ENCODE assay signal across 8 cellular contexts in genomic region chr11:18632841-18633240, GRCh38. TPM values are rescaled to one million over a fixed set of nuclear protein-coding genes. Genes with fewer than 3 reads are reported as not detected.
DNase-seq lines count a peak whose midpoint lies in the region; ATAC-seq, FAIRE-seq and TF ChIP-seq lines count a peak whose summit lies in the region.

No MANE protein-coding gene starts in this region.

- no peak overlapping the region for H2BK15ac ChIP-seq in mesenchymal stem cell (ENCODE audit: low read depth, poor library complexity, severe bottlenecking)

- 20% methylated on average over 2 of the region's 2 CpGs for WGBS in K562 (ENCODE audit: insufficient coverage, low coverage, missing lambda C conversion rate)
- WGBS in mesenchymal stem cell: 13% methylated on average over 1 of the region's 2 CpGs

- no TSS peak for BruUV-seq in K562 (replicated peaks; lab: Mats Ljungman, UMichigan)

- H3K4me3 Mint-ChIP-seq in HFFc6: peak overlapping the region; percentile 93

- no peak overlapping the region for H4K8ac ChIP-seq in mesenchymal stem cell (ENCODE audit: low read length)

- in situ Hi-C loops in K562 (cut with MboI): no loop called here

- no peaks in the 10 kb centered on the region for H3K9me3 Mint-ChIP-seq in HFFc6

- no peak for DNase-seq in HFFc6
- no peak for DNase-seq in K562 (ENCODE audit: extremely low read depth in 1 of 4, low spot score in 3 of 4)
- DNase-seq in mesenchymal stem cell: no peak
- no peak for DNase-seq in HT-29 (ENCODE audit: low spot score)
- no peak for DNase-seq in activated effector memory CD4-positive, alpha-beta T cell treated with anti-CD3 and anti-CD28 coated beads, Interleukin-2, amount 50 U/mL, for 16 hours
- no peak for DNase-seq in stimulated activated CD4-positive, alpha-beta T cell treated with anti-CD3 and anti-CD28 coated beads, Interleukin-2, amount 100 ng/mL, for 24 hours
- no peak for DNase-seq in LoVo (ENCODE audit: low spot score)

- no peak overlapping the region for H3K14ac ChIP-seq in mesenchymal stem cell (ENCODE audit: low read length in 2 of 2)

- no peaks in the 10 kb centered on the region for H3K79me1 ChIP-seq in mesenchymal stem cell (replicated peaks; ENCODE audit: low read length, poor library complexity, severe bottlenecking)

- no peak overlapping the region for H4K91ac ChIP-seq in mesenchymal stem cell (ENCODE audit: low read length)

- H2BK120ac ChIP-seq in mesenchymal stem cell (ENCODE audit: low read depth, low read length): no peak overlapping the region

- no peaks in the 10 kb centered on the region; the same call in 1 of the 2 replicates for H4K20me1 ChIP-seq in K562 (replicated peaks; ENCODE audit: control insufficient read depth, insufficient read depth, low read length)

- peaks cover 5% of the 10 kb centered on the region; the same call in 1 of the 2 replicates for H3K36me3 Mint-ChIP-seq in HFFc6 (ENCODE audit: low read depth)

- H3K79me2 ChIP-seq in ACC112 (ENCODE audit: control insufficient read depth, insufficient read depth, low read length, unreplicated experiment) (peaks cover 53% of the 10 kb centered on the region), K562 (ENCODE audit: control insufficient read depth, insufficient read depth, low read length) (peaks cover 58% of the 10 kb centered on the region)

- no peak overlapping the region for H3K18ac ChIP-seq in mesenchymal stem cell (ENCODE audit: low read depth in 1 of 2, low read length in 2 of 2)

- H3K4me3 ChIP-seq in ACC112 (ENCODE audit: low read depth, low read length): peak overlapping the region; percentile 98
- H3K4me3 ChIP-seq in K562: peak overlapping the region; percentile 95
- peak overlapping the region in 1 of 2 experiments; percentile 96 for H3K4me3 ChIP-seq in mesenchymal stem cell (ENCODE audit: insufficient read depth in 1 of 2, low read depth in 1 of 2, low read length in 2 of 2)

- peak overlapping the region; percentile 95 for H3K4me2 ChIP-seq in K562 (ENCODE audit: insufficient read depth, low read length)
- H3K4me2 ChIP-seq in mesenchymal stem cell (ENCODE audit: low read length, poor library complexity, severe bottlenecking): peak overlapping the region; percentile 95

- H2AFZ ChIP-seq in ACC112 (ENCODE audit: low read length, unreplicated experiment): no peak overlapping the region
- H2AFZ ChIP-seq in K562 (ENCODE audit: low read depth, low read length): no peak overlapping the region
- H2AFZ ChIP-seq in mesenchymal stem cell (ENCODE audit: low read depth, low read length): no peak overlapping the region

- H3K4me1 Mint-ChIP-seq in HFFc6 (ENCODE audit: low read depth): peaks cover 31% of the 10 kb centered on the region

- ATAC-seq in K562: no peak

- no peaks in the 10 kb centered on the region for H3K9me1 ChIP-seq in K562 (ENCODE audit: control insufficient read depth, insufficient read depth, low read length)

- H3K9ac ChIP-seq in K562 (ENCODE audit: insufficient read depth in 1 of 2, low read depth in 2 of 2, low read length in 2 of 2) (peak overlapping the region in 1 of 2 experiments; percentile 93; a peak in 2 of 4 replicates), mesenchymal stem cell (ENCODE audit: low read length) (peak overlapping the region; percentile 99)

- H2BK5ac ChIP-seq in mesenchymal stem cell (ENCODE audit: low read depth, low read length, poor library complexity, severe bottlenecking): no peak overlapping the region

- H3K27me3 Mint-ChIP-seq in HFFc6 (ENCODE audit: insufficient read depth): peaks cover 4% of the 10 kb centered on the region

- no peak overlapping the region for H3K27ac ChIP-seq in ACC112 (ENCODE audit: low read depth, low read length)
- H3K27ac ChIP-seq in K562 (ENCODE audit: extremely low read depth, low read depth, low read length): no peak overlapping the region
- no peak overlapping the region for H3K27ac ChIP-seq in mesenchymal stem cell (ENCODE audit: low read length, poor library complexity, severe bottlenecking)

- no peak for TF ChIP-seq EP300 in K562 (IDR thresholded peaks at IDR 0.05; ENCODE audit: low read length)

- POLR2A ChIA-PET in K562 (lab: Yijun Ruan, JAX): interaction anchor here (0.9 to 2.0 kb wide), 5 partner anchors 13 to 389 kb away, joined by 3 to 10 read pairs (median 5); partner anchors contain the start of gene UEVLD

- no peaks in the 10 kb centered on the region for H3K9me3 ChIP-seq in K562 (replicated peaks; ENCODE audit: control insufficient read depth, insufficient read depth, low read depth, low read length)
- H3K9me3 ChIP-seq in mesenchymal stem cell (ENCODE audit: control insufficient read depth, low read length): no peaks in the 10 kb centered on the region

- H3K23ac ChIP-seq in mesenchymal stem cell (ENCODE audit: low read length in 2 of 2): no peak overlapping the region

- no peak overlapping the region for H2BK12ac ChIP-seq in mesenchymal stem cell (ENCODE audit: low read length in 2 of 2)

- TF ChIP-seq RAD21 in K562 (CRISPR knock-in tag; conservative IDR thresholded peaks at IDR 0.05 in 1 of 2, IDR thresholded peaks at IDR 0.05 in 1 of 2): no peak

- CTCF ChIA-PET in K562 (lab: Yijun Ruan, JAX; ENCODE audit: low intra/inter-chr PET ratio): interaction anchor here (0.7 kb wide), 1 partner anchor 317 kb away, joined by 3 read pairs; no protein-coding TSS in a partner anchor

- H3K4ac ChIP-seq in mesenchymal stem cell (ENCODE audit: low read depth in 1 of 2, low read length in 2 of 2): no peak overlapping the region

- no peak for TF ChIP-seq CTCF in HFFc6 (IDR thresholded peaks at IDR 0.05)
- no peak for TF ChIP-seq CTCF in K562 (IDR thresholded peaks at IDR 0.05 in 2 of 3, conservative IDR thresholded peaks at IDR 0.05 in 1 of 3; ENCODE audit: insufficient read depth in 2 of 3, low read depth in 1 of 3, low read length in 3 of 3)

- H2AK5ac ChIP-seq in mesenchymal stem cell (ENCODE audit: low read length, severe bottlenecking): no peak overlapping the region

- no peak for FAIRE-seq in K562 (lab: Jason Lieb, UNC)

- H3K4me1 ChIP-seq in ACC112 (ENCODE audit: control insufficient read depth, insufficient read depth, low read length, unreplicated experiment) (peaks cover 8% of the 10 kb centered on the region), K562 (replicated peaks in 1 of 2; ENCODE audit: control insufficient read depth in 2 of 2, insufficient read depth in 2 of 2, low read length in 2 of 2) (peaks cover 4 to 5% of the 10 kb centered on the region in 2 experiments; a peak in 3 of 5 replicates), mesenchymal stem cell (ENCODE audit: control insufficient read depth, insufficient read depth, low read depth, low read length) (peaks cover 4% of the 10 kb centered on the region)

- H3K36me3 ChIP-seq in ACC112 (ENCODE audit: insufficient read depth, low read length): no peaks in the 10 kb centered on the region
- no peaks in the 10 kb centered on the region for H3K36me3 ChIP-seq in K562 (ENCODE audit: control insufficient read depth, insufficient read depth, low read length)
- no peaks in the 10 kb centered on the region for H3K36me3 ChIP-seq in mesenchymal stem cell (ENCODE audit: control insufficient read depth in 1 of 2, insufficient read depth in 2 of 2, low read depth in 1 of 2, low read length in 2 of 2)

- intact Hi-C loops in K562 (cut with micrococcal nuclease): loop anchor here (5.0 kb wide), 1 partner anchor 46 kb away; the partner anchor contains the start of gene UEVLD

- TF ChIP-seq POLR2A in K562 (conservative IDR thresholded peaks at IDR 0.05): no peak

- peak overlapping the region; percentile 99 for H3K27ac Mint-ChIP-seq in HFFc6

- no peaks in the 10 kb centered on the region for H3K27me3 ChIP-seq in ACC112 (ENCODE audit: insufficient read depth, low read length)
- no peaks in the 10 kb centered on the region for H3K27me3 ChIP-seq in K562 (ENCODE audit: control insufficient read depth in 2 of 2, insufficient read depth in 2 of 2, low read length in 2 of 2)
- H3K27me3 ChIP-seq in mesenchymal stem cell (ENCODE audit: control insufficient read depth in 1 of 2, insufficient read depth in 1 of 2, low read length in 2 of 2): peaks cover 0 to 4% of the 10 kb centered on the region in 2 experiments

RNA-seq across cellular contexts. Expression of gene SPTY2D1, which starts 1.3 kb away (rescaled TPM):
- total RNA-seq in HFFc6 (2021; fragmentation: NEBNext Ultra II Directional; extraction: Animal tissue kit (Norgen Biotek cat#: 25700)): 10 to 100 TPM; 25.9 to 29.8 (median 28.1) TPM
- total RNA-seq in K562 (2011; cell fraction: chromatin; rRNA removed; ENCODE audit: low replicate concordance): 10.4 and 22.3 TPM in 2 replicates
- 5.5 TPM in 2 replicates for total RNA-seq in K562 (2011; cell fraction: nucleolus; rRNA removed)
- 8.7 and 13.4 TPM in 2 replicates for total RNA-seq in K562 (2011; cell fraction: nucleoplasm; rRNA removed)
- total RNA-seq in K562 (2014; rRNA removed): 11.1 and 16.0 TPM in 2 replicates
- total RNA-seq in K562 (2014; rRNA removed; fragmentation: Illumina TruSeq; extraction: Trizol): 17.8 and 20.6 TPM in 2 replicates
- total RNA-seq in K562 (2015; rRNA removed; fragmentation: Illumina TruSeq; extraction: Trizol): 19.3 and 20.0 TPM in 2 replicates
- 11.4 and 12.9 TPM in 2 replicates for total RNA-seq in K562 (2021)
- polyA plus RNA-seq in K562 (2011; rRNA removed): 12.4 and 12.5 TPM in 2 replicates
- polyA plus RNA-seq in K562 (2011; cell fraction: cytosol; rRNA removed): 9.7 and 13.1 TPM in 2 replicates
- 3.7 and 4.0 TPM in 2 replicates for polyA plus RNA-seq in K562 (2011; cell fraction: nucleus; rRNA removed)
- 7.3 and 7.7 TPM in 2 replicates for polyA plus RNA-seq in K562 (2012)
- 17.7 and 32.1 TPM in 2 replicates for polyA plus RNA-seq in K562 (2014; fragmentation: Illumina TruSeq; extraction: Trizol)
- 1 to 10 TPM; 3.2 to 6.1 TPM for polyA plus RNA-seq in K562 (2014; fragmentation: Nextera tagmentation; extraction: Ambion mirVana)
- 7.6 and 8.3 TPM in 2 replicates for polyA plus RNA-seq in K562 (2014; rRNA removed)
- 16.1 and 16.8 TPM in 2 replicates for polyA minus RNA-seq in K562 (2011; rRNA and poly(A)+ RNA removed)
- polyA minus RNA-seq in K562 (2011; cell fraction: cytosol; rRNA and poly(A)+ RNA removed): 9.6 and 10.6 TPM in 2 replicates
- 3.2 and 7.1 TPM in 2 replicates for polyA minus RNA-seq in K562 (2011; cell fraction: nucleus; rRNA and poly(A)+ RNA removed)
- 13.9 TPM for polyA plus RNA-seq in mesenchymal stem cell (2013, experiment 1 of 2)
- polyA plus RNA-seq in mesenchymal stem cell (2013, experiment 2 of 2): 14.2 TPM
- 25.4 and 25.5 TPM in 2 replicates for total RNA-seq in HT-29 (2014; rRNA removed; shearing (Covaris generic))

RNA-seq across cellular contexts. Expression of gene MISFA, which starts 33.3 kb away (rescaled TPM):
- total RNA-seq in HFFc6 (2021; fragmentation: NEBNext Ultra II Directional; extraction: Animal tissue kit (Norgen Biotek cat#: 25700)): 1 to 10 TPM; 1.5 to 2.8 (median 2.4) TPM
- 3.2 and 9.1 TPM in 2 replicates for total RNA-seq in K562 (2011; cell fraction: chromatin; rRNA removed; ENCODE audit: low replicate concordance)
- 2.3 and 2.5 TPM in 2 replicates for total RNA-seq in K562 (2011; cell fraction: nucleolus; rRNA removed)
- total RNA-seq in K562 (2011; cell fraction: nucleoplasm; rRNA removed): 4.2 and 6.8 TPM in 2 replicates
- total RNA-seq in K562 (2014; rRNA removed) (2.7 and 6.3 TPM in 2 replicates), K562 (2014; rRNA removed; fragmentation: Illumina TruSeq; extraction: Trizol) (1.9 and 3.2 TPM in 2 replicates), K562 (2015; rRNA removed; fragmentation: Illumina TruSeq; extraction: Trizol) (4.4 and 5.2 TPM in 2 replicates), K562 (2021) (4.7 and 6.3 TPM in 2 replicates)
- polyA plus RNA-seq in K562 (2011; rRNA removed) (3.4 and 3.6 TPM in 2 replicates), K562 (2014; fragmentation: Illumina TruSeq; extraction: Trizol) (1.6 TPM in 2 replicates), K562 (2014; fragmentation: Nextera tagmentation; extraction: Ambion mirVana) (1 to 10 TPM; 4.1 to 5.2 TPM), K562 (2014; rRNA removed) (1.1 and 1.9 TPM in 2 replicates)
- polyA plus RNA-seq in K562 (2011; cell fraction: cytosol; rRNA removed): 0.70 and 1.7 TPM in 2 replicates
- polyA plus RNA-seq in K562 (2011; cell fraction: nucleus; rRNA removed): 1.4 and 1.7 TPM in 2 replicates
- polyA plus RNA-seq in K562 (2012): 2.4 and 4.3 TPM in 2 replicates
- polyA minus RNA-seq in K562 (2011; rRNA and poly(A)+ RNA removed): 0.81 and 1.2 TPM in 2 replicates
- not detected in 2 replicates for polyA minus RNA-seq in K562 (2011; cell fraction: cytosol; rRNA and poly(A)+ RNA removed)
- 2.6 and 5.1 TPM in 2 replicates for polyA minus RNA-seq in K562 (2011; cell fraction: nucleus; rRNA and poly(A)+ RNA removed)
- 2.3 TPM for polyA plus RNA-seq in mesenchymal stem cell (2013, experiment 1 of 2)
- polyA plus RNA-seq in mesenchymal stem cell (2013, experiment 2 of 2): 2.4 TPM
- total RNA-seq in HT-29 (2014; rRNA removed; shearing (Covaris generic)): 0.76 and 1.0 TPM in 2 replicates

RNA-seq across cellular contexts. Expression of gene UEVLD, which starts 44.3 kb away (rescaled TPM):
- total RNA-seq in HFFc6 (2021; fragmentation: NEBNext Ultra II Directional; extraction: Animal tissue kit (Norgen Biotek cat#: 25700)): 10 to 100 TPM; 20.0 to 29.0 (median 24.4) TPM
- 7.7 and 12.6 TPM in 2 replicates for total RNA-seq in K562 (2011; cell fraction: chromatin; rRNA removed; ENCODE audit: low replicate concordance)
- total RNA-seq in K562 (2011; cell fraction: nucleolus; rRNA removed): 4.0 and 7.6 TPM in 2 replicates
- 9.5 and 15.5 TPM in 2 replicates for total RNA-seq in K562 (2011; cell fraction: nucleoplasm; rRNA removed)
- 5.5 and 6.2 TPM in 2 replicates for total RNA-seq in K562 (2014; rRNA removed)
- total RNA-seq in K562 (2014; rRNA removed; fragmentation: Illumina TruSeq; extraction: Trizol): 12.6 and 15.1 TPM in 2 replicates
- 10.8 and 12.0 TPM in 2 replicates for total RNA-seq in K562 (2015; rRNA removed; fragmentation: Illumina TruSeq; extraction: Trizol)
- total RNA-seq in K562 (2021): 7.2 and 8.4 TPM in 2 replicates
- polyA plus RNA-seq in K562 (2011; rRNA removed): 7.8 and 11.9 TPM in 2 replicates
- 3.6 and 5.7 TPM in 2 replicates for polyA plus RNA-seq in K562 (2011; cell fraction: cytosol; rRNA removed)
- polyA plus RNA-seq in K562 (2011; cell fraction: nucleus; rRNA removed): 3.3 and 3.7 TPM in 2 replicates
- 7.3 and 10.7 TPM in 2 replicates for polyA plus RNA-seq in K562 (2012)
- polyA plus RNA-seq in K562 (2014; fragmentation: Illumina TruSeq; extraction: Trizol): 8.7 and 9.6 TPM in 2 replicates
- 1 to 10 TPM; 6.3 to 7.4 TPM for polyA plus RNA-seq in K562 (2014; fragmentation: Nextera tagmentation; extraction: Ambion mirVana)
- 4.7 and 8.0 TPM in 2 replicates for polyA plus RNA-seq in K562 (2014; rRNA removed)
- 14.2 and 15.7 TPM in 2 replicates for polyA minus RNA-seq in K562 (2011; rRNA and poly(A)+ RNA removed)
- polyA minus RNA-seq in K562 (2011; cell fraction: cytosol; rRNA and poly(A)+ RNA removed): 2.7 and 3.8 TPM in 2 replicates
- polyA minus RNA-seq in K562 (2011; cell fraction: nucleus; rRNA and poly(A)+ RNA removed): 3.5 and 8.9 TPM in 2 replicates
- polyA plus RNA-seq in mesenchymal stem cell (2013, experiment 1 of 2): 17.7 TPM
- polyA plus RNA-seq in mesenchymal stem cell (2013, experiment 2 of 2): 18.7 TPM
- total RNA-seq in HT-29 (2014; rRNA removed; shearing (Covaris generic)): 10.5 and 11.3 TPM in 2 replicates
